ENCODE assay signal across 18 cellular contexts in genomic region chr2:238670341-238670681, GRCh38.
"Had no signal": no experiment of that assay in that cellular context is flagged by ENCODE, and none has a peak within 500 bp of the region (broad histone marks: within the 10 kb centered on the region; RNA-seq: fewer than 3 reads in every experiment).

No MANE protein-coding gene starts in this region.

- H3K36me3 ChIP-seq: brain microvascular endothelial cell, esophagus muscularis mucosa, left lung, neural progenitor cell, right lobe of liver, transverse colon, vagina had no signal

- H2AFZ ChIP-seq: neural progenitor cell had no signal

- H3K4me3 ChIP-seq: esophagus muscularis mucosa, left lung, neural progenitor cell, psoas muscle, right lobe of liver, smooth muscle cell, transverse colon, vagina had no signal

- H3K4me1 ChIP-seq: esophagus muscularis mucosa, left lung, neural progenitor cell, psoas muscle, right lobe of liver, transverse colon, vagina had no signal

- H3K27ac ChIP-seq: brain microvascular endothelial cell, esophagus muscularis mucosa, left lung, neural progenitor cell, psoas muscle, right lobe of liver, transverse colon, vagina had no signal

- DNase-seq: brain microvascular endothelial cell; cortex of kidney; effector CD4-positive, alpha-beta T cell; kidney; left lung; naive B cell; psoas muscle; right lobe of liver; stimulated activated naive CD4-positive, alpha-beta T cell; SW 1271; T-helper 9 cell; transverse colon had no signal

- H3K4me2 ChIP-seq: neural progenitor cell, smooth muscle cell had no signal

- H3K4me3 Mint-ChIP-seq: activated naive CD8-positive, alpha-beta T cell; naive B cell; neural progenitor cell had no signal

- H3K9ac ChIP-seq: neural progenitor cell had no signal

- H3K4me1 Mint-ChIP-seq: naive B cell, neural progenitor cell had no signal

- H3K27ac Mint-ChIP-seq: activated naive CD8-positive, alpha-beta T cell; naive B cell; neural progenitor cell had no signal

- H3K27me3 ChIP-seq: brain microvascular endothelial cell, esophagus muscularis mucosa, left lung, right lobe of liver, transverse colon, vagina had no signal

- H3K36me3 Mint-ChIP-seq: activated naive CD8-positive, alpha-beta T cell; neural progenitor cell had no signal

- ATAC-seq: activated CD4-positive, CD25-positive, alpha-beta regulatory T cell treated with anti-CD3 and anti-CD28 coated beads, Interleukin-2, amount 50 U/mL, for 24 hours; left lung; psoas muscle; right lobe of liver had no signal

- H3K9me3 ChIP-seq: right lobe of liver, vagina had no signal
